8 cellular contexts compared by ENCODE assay signal in genomic region chr5:142145106-142145900, GRCh38. TPM values are rescaled to one million over a fixed set of nuclear protein-coding genes. Genes with fewer than 3 reads are reported as not detected.
DNase-seq lines count a peak whose midpoint lies in the region; ATAC-seq and TF ChIP-seq lines count a peak whose summit lies in the region.

No MANE protein-coding gene starts in this region.

- no peaks in the 10 kb centered on the region for H3K79me2 ChIP-seq in neural cell (replicated peaks; ENCODE audit: insufficient read depth, low read length)

- H3K4me3 ChIP-seq in AG09309 (ENCODE audit: control insufficient read depth, low read depth, low read length) (no peak overlapping the region), NT2/D1 (ENCODE audit: insufficient read length, low read depth) (no peak overlapping the region), neural cell (ENCODE audit: low read length) (no peak overlapping the region), thoracic aorta (no peak overlapping the region)

- DNase-seq in AG09309 (ENCODE audit: low read depth) (peak; percentile 37), NT2/D1 (ENCODE audit: low read depth, low spot score) (peak; percentile 60), activated T-cell treated with anti-CD3 and anti-CD28 coated beads for 1 hour (ENCODE audit: low read depth) (peak; percentile 42), fibroblast of gingiva (ENCODE audit: low read depth) (peak; percentile 70), thoracic aorta (ENCODE audit: low spot score) (peak; percentile 28)

- peak; percentile 69 for TF ChIP-seq RAD21 in neural cell (conservative IDR thresholded peaks at IDR 0.05)

- TF ChIP-seq EP300 in neural cell (conservative IDR thresholded peaks at IDR 0.05; ENCODE audit: poor library complexity, severe bottlenecking) = no peak

- ATAC-seq in GM18520 (IDR thresholded peaks at IDR 0.05; ENCODE audit: unreplicated experiment) (peak; percentile 43), HG03342 (IDR thresholded peaks at IDR 0.05; ENCODE audit: unreplicated experiment) (peak; percentile 81), thoracic aorta (ENCODE audit: insufficient number of reproducible peaks, low FRiP score, low read depth) (peak; percentile 82)

- H4K20me1 ChIP-seq in neural cell (ENCODE audit: insufficient read depth) = no peaks in the 10 kb centered on the region

- no peak overlapping the region for H3K4me2 ChIP-seq in neural cell (ENCODE audit: low read length)

- peak; percentile 79 for TF ChIP-seq CTCF in AG09309 (IDR thresholded peaks at IDR 0.05; ENCODE audit: control insufficient read depth, insufficient read depth, low read depth, low read length, missing control alignments)
- TF ChIP-seq CTCF in neural cell (IDR thresholded peaks at IDR 0.05; ENCODE audit: poor library complexity, severe bottlenecking) = peak; percentile 75
- peak; percentile 65 for TF ChIP-seq CTCF in thoracic aorta (IDR thresholded peaks at IDR 0.05)

- H3K27ac ChIP-seq in neural cell (ENCODE audit: low read length) (no peak overlapping the region), thoracic aorta (no peak overlapping the region)

- H3K4me1 ChIP-seq in NT2/D1 (ENCODE audit: insufficient read depth, insufficient read length) (no peaks in the 10 kb centered on the region), thoracic aorta (ENCODE audit: control insufficient read depth in 1 of 2, low read depth in 2 of 2) (no peaks in the 10 kb centered on the region)

- H2AFZ ChIP-seq in neural cell (ENCODE audit: low read depth, low read length) = no peak overlapping the region

- H3K9me2 ChIP-seq in neural cell (ENCODE audit: insufficient read depth, low read length) = no peaks in the 10 kb centered on the region

- no peaks in the 10 kb centered on the region for H3K27me3 ChIP-seq in NT2/D1 (ENCODE audit: insufficient read depth, insufficient read length)
- no peaks in the 10 kb centered on the region for H3K27me3 ChIP-seq in neural cell (ENCODE audit: insufficient read depth, low read depth, low read length)
- H3K27me3 ChIP-seq in thoracic aorta (replicated peaks; ENCODE audit: insufficient read depth) = no peaks in the 10 kb centered on the region

- H3K36me3 ChIP-seq in NT2/D1 (ENCODE audit: insufficient read depth, insufficient read length, low read length) = peaks cover 49% of the 10 kb centered on the region
- H3K36me3 ChIP-seq in neural cell (ENCODE audit: insufficient read depth, low read length) = peaks cover 9% of the 10 kb centered on the region
- H3K36me3 ChIP-seq in thoracic aorta = peaks cover 37% of the 10 kb centered on the region

- no peak overlapping the region for H3K9ac ChIP-seq in NT2/D1 (ENCODE audit: insufficient read length, low read depth)
- no peak overlapping the region for H3K9ac ChIP-seq in neural cell (ENCODE audit: low read length)

- H3F3A ChIP-seq in neural cell (ENCODE audit: insufficient read depth, low read length, poor library complexity, severe bottlenecking) = no peaks in the 10 kb centered on the region

- peaks cover 8% of the 10 kb centered on the region; the same call in 1 of the 2 replicates for H3K9me3 ChIP-seq in NT2/D1 (ENCODE audit: insufficient read depth, low read length)
- no peaks in the 10 kb centered on the region for H3K9me3 ChIP-seq in neural cell (ENCODE audit: low read length)
- no peaks in the 10 kb centered on the region for H3K9me3 ChIP-seq in thoracic aorta

TF ChIP-seq in neural cell, 6 proteins besides CTCF, POLR2A, EP300 and RAD21:
- TF ChIP-seq REST (IDR thresholded peaks at IDR 0.05; ENCODE audit: borderline replicate concordance) = no peak
- peak; percentile 77 for TF ChIP-seq SMC3 (conservative IDR thresholded peaks at IDR 0.05; ENCODE audit: poor library complexity)

RNA-seq across cellular contexts. Expression of gene NDFIP1, which starts 36.7 kb away (rescaled TPM):
- 99.7 and 102 TPM in 2 replicates for polyA plus RNA-seq in neural cell
- polyA minus RNA-seq in neural cell = 140 and 144 TPM in 2 replicates
- 100 to 1,000 TPM; 102 to 134 TPM for total RNA-seq in thoracic aorta
